Comparison of ENCODE assay signal across 11 cellular contexts in genomic region chr6:35419431-35419830, GRCh38. TPM values are rescaled to one million over a fixed set of nuclear protein-coding genes. Genes with fewer than 3 reads are reported as not detected.
DNase-seq lines count a peak whose midpoint lies in the region; ATAC-seq and TF ChIP-seq lines count a peak whose summit lies in the region.
"Had no signal": no experiment of that assay in that cellular context is flagged by ENCODE, and none has a peak within 500 bp of the region (broad histone marks: within the 10 kb centered on the region; RNA-seq: fewer than 3 reads in every experiment).

No MANE protein-coding gene starts in this region.

- H3K4me3 ChIP-seq in astrocyte of the spinal cord (ENCODE audit: low read depth, low read length) (no peak overlapping the region), neural progenitor cell (no peak overlapping the region)
- H3K4me3 ChIP-seq: SK-N-MC had no signal

- no peak overlapping the region for H3K27ac ChIP-seq in neural progenitor cell
- H3K27ac ChIP-seq: SK-N-MC had no signal

- intact Hi-C loops in activated CD4-positive, alpha-beta T cell treated with anti-CD3 and anti-CD28 coated beads for 36 hours (cut with DNase I, micrococcal nuclease), result no loop called here

- no peak overlapping the region for H3K4me3 Mint-ChIP-seq in activated CD4-positive, alpha-beta T cell treated with anti-CD3 and anti-CD28 coated beads for 36 hours
- no peak overlapping the region for H3K4me3 Mint-ChIP-seq in neural progenitor cell

- peaks cover 19% of the 10 kb centered on the region for H3K36me3 Mint-ChIP-seq in activated CD4-positive, alpha-beta T cell treated with anti-CD3 and anti-CD28 coated beads for 36 hours (ENCODE audit: low read depth)
- peaks cover 5% of the 10 kb centered on the region for H3K36me3 Mint-ChIP-seq in neural progenitor cell

- H2AFZ ChIP-seq in neural progenitor cell (replicated peaks), result no peak overlapping the region

- TF ChIP-seq CTCF in astrocyte of the spinal cord (IDR thresholded peaks at IDR 0.05; ENCODE audit: low read depth, low read length) (peak; percentile 48), neural progenitor cell (IDR thresholded peaks at IDR 0.05) (peak; percentile 33)

- ATAC-seq in activated CD4-positive, alpha-beta T cell treated with anti-CD3 and anti-CD28 coated beads for 36 hours, result peak; percentile 42
- ATAC-seq in GM18870 (IDR thresholded peaks at IDR 0.05; ENCODE audit: unreplicated experiment) (no peak), HG02610 (IDR thresholded peaks at IDR 0.05; ENCODE audit: unreplicated experiment) (no peak)

- H3K79me2 ChIP-seq in neural progenitor cell (ENCODE audit: low read depth), result no peaks in the 10 kb centered on the region

- no peaks in the 10 kb centered on the region for H4K20me1 ChIP-seq in neural progenitor cell (ENCODE audit: low read depth)

- no peak for DNase-seq in activated CD4-positive, alpha-beta T cell treated with anti-CD3 and anti-CD28 coated beads for 36 hours
- DNase-seq in activated CD4-positive, alpha-beta T cell treated with anti-CD3 and anti-CD28 coated beads, Interleukin-2, amount 50 U/mL, for 1 hour, result no peak
- peak; percentile 28 for DNase-seq in LHCN-M2 (ENCODE audit: low read depth)
- peak; percentile 71 for DNase-seq in astrocyte of the spinal cord (ENCODE audit: low read depth, low spot score)
- DNase-seq in neural progenitor cell (ENCODE audit: low spot score), result peak; percentile 44
- DNase-seq in activated T-cell treated with anti-CD3 and anti-CD28 coated beads for 4 hours, result no peak
- DNase-seq: central memory CD4-positive, alpha-beta T cell; COR-L47 had no signal

- CTCF ChIA-PET in activated CD4-positive, alpha-beta T cell treated with anti-CD3 and anti-CD28 coated beads for 36 hours (lab: Charles Lee), result interaction anchor here (1.4 to 1.6 kb wide), 3 partner anchors 19 to 118 kb away, joined by 4 to 6 read pairs (median 5); no protein-coding TSS in a partner anchor

- H3K9me3 ChIP-seq in neural progenitor cell (ENCODE audit: low read depth), result no peaks in the 10 kb centered on the region

- no peaks in the 10 kb centered on the region for H3F3A ChIP-seq in neural progenitor cell (ENCODE audit: low read depth)

- H3K4me1 Mint-ChIP-seq in activated CD4-positive, alpha-beta T cell treated with anti-CD3 and anti-CD28 coated beads for 36 hours, result peaks cover 28% of the 10 kb centered on the region
- peaks cover 4% of the 10 kb centered on the region for H3K4me1 Mint-ChIP-seq in neural progenitor cell

- no peaks in the 10 kb centered on the region for H3K36me3 ChIP-seq in neural progenitor cell

- H3K27ac Mint-ChIP-seq in activated CD4-positive, alpha-beta T cell treated with anti-CD3 and anti-CD28 coated beads for 36 hours, result peak overlapping the region; percentile 34
- H3K27ac Mint-ChIP-seq in neural progenitor cell, result no peak overlapping the region

- no peak overlapping the region for H3K4me2 ChIP-seq in neural progenitor cell

- H3K9ac ChIP-seq in neural progenitor cell, result no peak overlapping the region

- POLR2A ChIA-PET in activated CD4-positive, alpha-beta T cell treated with anti-CD3 and anti-CD28 coated beads for 36 hours (lab: Charles Lee), result interaction anchor here (0.7 kb wide), 1 partner anchor 25 kb away, joined by 3 read pairs; no protein-coding TSS in a partner anchor

- H3K9me3 Mint-ChIP-seq in activated CD4-positive, alpha-beta T cell treated with anti-CD3 and anti-CD28 coated beads for 36 hours (ENCODE audit: low read depth), result no peaks in the 10 kb centered on the region
- no peaks in the 10 kb centered on the region for H3K9me3 Mint-ChIP-seq in neural progenitor cell

- no peaks in the 10 kb centered on the region for H3K27me3 Mint-ChIP-seq in activated CD4-positive, alpha-beta T cell treated with anti-CD3 and anti-CD28 coated beads for 36 hours
- peaks cover 4% of the 10 kb centered on the region for H3K27me3 Mint-ChIP-seq in neural progenitor cell (ENCODE audit: insufficient read depth, low read depth)

- in situ Hi-C loops in astrocyte of the spinal cord (cut with HindIII; ENCODE audit: low sequenced_read_pairs), result no loop called here

- no peaks in the 10 kb centered on the region for H3K27me3 ChIP-seq in neural progenitor cell

- H3K4me1 ChIP-seq in neural progenitor cell, result no peaks in the 10 kb centered on the region

RNA-seq across cellular contexts. Expression of gene FANCE, which starts 32.7 kb away (rescaled TPM):
- total RNA-seq in activated CD4-positive, alpha-beta T cell treated with anti-CD3 and anti-CD28 coated beads for 36 hours, result 10 to 100 TPM; 14.3 to 14.8 TPM
- total RNA-seq in LHCN-M2 (2014; rRNA removed), result 12.8 and 14.6 TPM in 2 replicates
- polyA plus RNA-seq in LHCN-M2 (2012), result 8.8 TPM
- 9.3 and 23.9 TPM in 2 replicates for total RNA-seq in neural progenitor cell (ENCODE audit: low replicate concordance)

RNA-seq across cellular contexts. Expression of gene RPL10A, which starts 48.8 kb away (rescaled TPM):
- total RNA-seq in activated CD4-positive, alpha-beta T cell treated with anti-CD3 and anti-CD28 coated beads for 36 hours, result 1,000 to 10,000 TPM; 1,952 to 2,334 TPM
- total RNA-seq in LHCN-M2 (2014; rRNA removed) (1,186 and 1,216 TPM in 2 replicates), neural progenitor cell (ENCODE audit: low replicate concordance) (2,002 and 2,026 TPM in 2 replicates)
- 2,067 TPM for polyA plus RNA-seq in LHCN-M2 (2012)

Comparison
In these comparisons a context has a peak if more than half of its experiments do, and no peak if none do; other contexts are left out.
1. DNase-seq: peak in LHCN-M2 (single experiment), astrocyte of the spinal cord (single experiment) and neural progenitor cell (single experiment); none in activated CD4-positive, alpha-beta T cell treated with anti-CD3 and anti-CD28 coated beads for 36 hours (single experiment), activated CD4-positive, alpha-beta T cell treated with anti-CD3 and anti-CD28 coated beads, Interleukin-2, amount 50 U/mL, for 1 hour (single experiment) and activated T-cell treated with anti-CD3 and anti-CD28 coated beads for 4 hours (single experiment).